Comparison of ENCODE assay signal across 1 cellular context in genomic region chr3:19899264-19899663, GRCh38.
TF ChIP-seq lines count a peak whose summit lies in the region.

No MANE protein-coding gene starts in this region.

TF ChIP-seq in HepG2, 621 proteins besides CTCF, POLR2A, EP300 and RAD21:
- TF ChIP-seq BHLHE40 (IDR thresholded peaks at IDR 0.05; ENCODE audit: low read length) (no peak), RNF219 (CRISPR knock-in tag; IDR thresholded peaks at IDR 0.05) (no peak), TSC22D2 (CRISPR knock-in tag; IDR thresholded peaks at IDR 0.05; ENCODE audit: borderline replicate concordance) (no peak), PATZ1 (CRISPR knock-in tag; IDR thresholded peaks at IDR 0.05) (no peak)
